16 cellular contexts compared by ENCODE assay signal in the genomic region with DNA sequence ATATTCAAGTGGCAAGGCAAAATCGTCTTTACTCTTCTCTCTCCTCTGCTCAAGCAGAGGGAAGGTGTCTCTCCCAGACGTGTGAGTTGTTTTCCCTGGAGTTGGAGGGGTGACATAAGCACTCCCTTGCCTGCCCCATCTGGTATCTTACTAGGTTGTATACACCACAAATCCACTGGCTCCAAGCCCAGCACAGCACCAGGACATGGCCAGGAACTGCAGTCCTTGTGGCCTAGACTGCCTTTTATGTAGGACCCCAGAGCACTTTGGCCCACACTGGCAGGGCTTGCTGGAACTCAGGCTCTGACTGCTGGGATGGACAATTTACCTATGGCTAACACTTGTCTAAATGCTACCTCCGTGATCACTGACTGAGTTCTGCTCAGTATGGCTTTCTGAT. TPM values are rescaled to one million over a fixed set of nuclear protein-coding genes. Genes with fewer than 3 reads are reported as not detected.
A peak's percentile ranks its signal among the peaks of the same experiment; 100 is the strongest.
DNase-seq lines count a peak whose midpoint lies in the region; ATAC-seq and TF ChIP-seq lines count a peak whose summit lies in the region.
"Had no signal": no experiment of that assay in that cellular context is flagged by ENCODE, and none has a peak within 500 bp of the region (broad histone marks: within the 10 kb centered on the region; RNA-seq: fewer than 3 reads in every experiment).

No MANE protein-coding gene starts in this region.

- DNase-seq in Daoy (ENCODE audit: low read depth): peak; percentile 5
- DNase-seq in HFF-Myc (ENCODE audit: extremely low read depth, low read depth): peak; percentile 11
- DNase-seq in amniotic epithelial cell (ENCODE audit: low read depth): peak; percentile 10
- DNase-seq in fibroblast of villous mesenchyme (ENCODE audit: low read depth): peak; percentile 48
- no peak for DNase-seq in nucleus accumbens (lab: John Stamatoyannopoulos, UW)
- DNase-seq in activated T-helper 2 cell treated with anti-CD3 and anti-CD28 coated beads, Interferon-gamma antibody, Interleukin-2, Interleukin-4, amounts not matched to agents 10 μg/mL and 5 μg/mL and 100 μg/mL, durations not matched to agents 14 hours and 24 hours and 36 hours (ENCODE audit: low spot score): no peak
- DNase-seq in Kasumi-1 (lab: John Stamatoyannopoulos, UW): no peak
- DNase-seq: BE2C; CD8-positive, alpha-beta T cell; NCI-H1092 treated with DMSO at 0.1 percent for 48 hours; NCI-H1694; NCI-H2107; PC-9; SHP77 had no signal

- no peak for ATAC-seq in GM21528 (IDR thresholded peaks at IDR 0.05; ENCODE audit: low FRiP score, unreplicated experiment)
- ATAC-seq: CD8-positive, alpha-beta T cell had no signal

- no peaks in the 10 kb centered on the region for H3K9me3 Mint-ChIP-seq in activated T-helper 2 cell treated with anti-CD3 and anti-CD28 coated beads, Interferon-gamma antibody, Interleukin-2, Interleukin-4, amounts not matched to agents 10 μg/mL and 5 μg/mL and 100 μg/mL, durations not matched to agents 14 hours and 24 hours and 36 hours

- no peak overlapping the region for H3K27ac Mint-ChIP-seq in activated T-helper 2 cell treated with anti-CD3 and anti-CD28 coated beads, Interferon-gamma antibody, Interleukin-2, Interleukin-4, amounts not matched to agents 10 μg/mL and 5 μg/mL and 100 μg/mL, durations not matched to agents 14 hours and 24 hours and 36 hours
- H3K27ac Mint-ChIP-seq: CD8-positive, alpha-beta T cell had no signal

- intact Hi-C loops in activated T-helper 2 cell treated with anti-CD3 and anti-CD28 coated beads, Interferon-gamma antibody, Interleukin-2, Interleukin-4, amounts not matched to agents 10 μg/mL and 5 μg/mL and 100 μg/mL, durations not matched to agents 14 hours and 24 hours and 36 hours (cut with micrococcal nuclease): no loop called here

- H3K4me3 ChIP-seq in HFF-Myc (replicated peaks; ENCODE audit: low read depth, low read length) (no peak overlapping the region), fibroblast of villous mesenchyme (ENCODE audit: low read depth, low read length) (no peak overlapping the region)
- H3K4me3 ChIP-seq: HAP-1, PC-9 had no signal

- no peak overlapping the region for H3K4me3 Mint-ChIP-seq in activated T-helper 2 cell treated with anti-CD3 and anti-CD28 coated beads, Interferon-gamma antibody, Interleukin-2, Interleukin-4, amounts not matched to agents 10 μg/mL and 5 μg/mL and 100 μg/mL, durations not matched to agents 14 hours and 24 hours and 36 hours (ENCODE audit: low read depth)
- H3K4me3 Mint-ChIP-seq: CD8-positive, alpha-beta T cell had no signal

- TF ChIP-seq CTCF in HFF-Myc (IDR thresholded peaks at IDR 0.05; ENCODE audit: low read depth, low read length, missing control alignments) (no peak), fibroblast of villous mesenchyme (IDR thresholded peaks at IDR 0.05; ENCODE audit: insufficient read depth, low read depth, low read length) (no peak)

- H3K36me3 Mint-ChIP-seq in activated T-helper 2 cell treated with anti-CD3 and anti-CD28 coated beads, Interferon-gamma antibody, Interleukin-2, Interleukin-4, amounts not matched to agents 10 μg/mL and 5 μg/mL and 100 μg/mL, durations not matched to agents 14 hours and 24 hours and 36 hours (ENCODE audit: low read depth): peaks cover 10% of the 10 kb centered on the region

- no peaks in the 10 kb centered on the region for H3K27me3 Mint-ChIP-seq in activated T-helper 2 cell treated with anti-CD3 and anti-CD28 coated beads, Interferon-gamma antibody, Interleukin-2, Interleukin-4, amounts not matched to agents 10 μg/mL and 5 μg/mL and 100 μg/mL, durations not matched to agents 14 hours and 24 hours and 36 hours (ENCODE audit: low read depth)

- no peaks in the 10 kb centered on the region for H3K4me1 Mint-ChIP-seq in activated T-helper 2 cell treated with anti-CD3 and anti-CD28 coated beads, Interferon-gamma antibody, Interleukin-2, Interleukin-4, amounts not matched to agents 10 μg/mL and 5 μg/mL and 100 μg/mL, durations not matched to agents 14 hours and 24 hours and 36 hours (ENCODE audit: low read depth)

RNA-seq across cellular contexts. Expression of gene DZIP3, which starts 34.0 kb away (rescaled TPM):
- 8.2 and 16.8 TPM in 2 replicates for total RNA-seq in Daoy (2014; rRNA removed; shearing (Covaris generic))
- 13.2 and 19.4 TPM in 2 replicates for total RNA-seq in fibroblast of villous mesenchyme
- total RNA-seq in activated T-helper 2 cell treated with anti-CD3 and anti-CD28 coated beads, Interferon-gamma antibody, Interleukin-2, Interleukin-4, amounts not matched to agents 10 μg/mL and 5 μg/mL and 100 μg/mL, durations not matched to agents 14 hours and 24 hours and 36 hours: 4.9 and 6.4 TPM in 2 replicates

RNA-seq across cellular contexts. Expression of gene CIP2A, which starts 34.3 kb away (rescaled TPM):
- 59.8 and 69.6 TPM in 2 replicates for total RNA-seq in Daoy (2014; rRNA removed; shearing (Covaris generic))
- 17.1 and 28.9 TPM in 2 replicates for total RNA-seq in fibroblast of villous mesenchyme
- 45.6 and 53.2 TPM in 2 replicates for total RNA-seq in activated T-helper 2 cell treated with anti-CD3 and anti-CD28 coated beads, Interferon-gamma antibody, Interleukin-2, Interleukin-4, amounts not matched to agents 10 μg/mL and 5 μg/mL and 100 μg/mL, durations not matched to agents 14 hours and 24 hours and 36 hours

Comparison
In these comparisons a context has a peak if more than half of its experiments do, and no peak if none do; other contexts are left out.
1. DNase-seq: peak in Daoy (single experiment), HFF-Myc (single experiment), amniotic epithelial cell (single experiment) and fibroblast of villous mesenchyme (single experiment); none in nucleus accumbens (0 of 56), activated T-helper 2 cell treated with anti-CD3 and anti-CD28 coated beads, Interferon-gamma antibody, Interleukin-2, Interleukin-4, amounts not matched to agents 10 μg/mL and 5 μg/mL and 100 μg/mL, durations not matched to agents 14 hours and 24 hours and 36 hours (single experiment) and Kasumi-1 (0 of 2).